In genomic region chr14:56219666-56220413, GRCh38 we compare ENCODE assay signal across 1 cellular context.
A peak's percentile ranks its signal among the peaks of the same experiment; 100 is the strongest.
TF ChIP-seq lines count a peak whose summit lies in the region.

No MANE protein-coding gene starts in this region.

TF ChIP-seq in K562, 482 proteins besides CTCF, POLR2A, EP300 and RAD21 (continued from another document and continues in another):
- TF ChIP-seq, protein P1, sequence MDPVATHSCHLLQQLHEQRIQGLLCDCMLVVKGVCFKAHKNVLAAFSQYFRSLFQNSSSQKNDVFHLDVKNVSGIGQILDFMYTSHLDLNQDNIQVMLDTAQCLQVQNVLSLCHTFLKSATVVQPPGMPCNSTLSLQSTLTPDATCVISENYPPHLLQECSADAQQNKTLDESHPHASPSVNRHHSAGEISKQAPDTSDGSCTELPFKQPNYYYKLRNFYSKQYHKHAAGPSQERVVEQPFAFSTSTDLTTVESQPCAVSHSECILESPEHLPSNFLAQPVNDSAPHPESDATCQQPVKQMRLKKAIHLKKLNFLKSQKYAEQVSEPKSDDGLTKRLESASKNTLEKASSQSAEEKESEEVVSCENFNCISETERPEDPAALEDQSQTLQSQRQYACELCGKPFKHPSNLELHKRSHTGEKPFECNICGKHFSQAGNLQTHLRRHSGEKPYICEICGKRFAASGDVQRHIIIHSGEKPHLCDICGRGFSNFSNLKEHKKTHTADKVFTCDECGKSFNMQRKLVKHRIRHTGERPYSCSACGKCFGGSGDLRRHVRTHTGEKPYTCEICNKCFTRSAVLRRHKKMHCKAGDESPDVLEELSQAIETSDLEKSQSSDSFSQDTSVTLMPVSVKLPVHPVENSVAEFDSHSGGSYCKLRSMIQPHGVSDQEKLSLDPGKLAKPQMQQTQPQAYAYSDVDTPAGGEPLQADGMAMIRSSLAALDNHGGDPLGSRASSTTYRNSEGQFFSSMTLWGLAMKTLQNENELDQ (CRISPR knock-in tag; IDR thresholded peaks at IDR 0.05; ENCODE audit: borderline replicate concordance) = no peak
- TF ChIP-seq NFE2 (IDR thresholded peaks at IDR 0.05; ENCODE audit: low read depth) = peak; percentile 90
- 0 out of 2 replicates have a peak, but pooled peaks have one; percentile 25 for TF ChIP-seq ZKSCAN1 (IDR thresholded peaks at IDR 0.05; ENCODE audit: low read depth, low read length)
- peak; percentile 62; the same call in 1 of the 2 replicates for TF ChIP-seq LEF1 (IDR thresholded peaks at IDR 0.05)
- TF ChIP-seq TOE1 (IDR thresholded peaks at IDR 0.05; ENCODE audit: borderline replicate concordance) = 0 out of 2 replicates have a peak, but pooled peaks have one; percentile 24
- TF ChIP-seq TOE1 (CRISPR knock-in tag; IDR thresholded peaks at IDR 0.05; ENCODE audit: borderline replicate concordance, low read depth) = no peak
- no peak for TF ChIP-seq NFYB (IDR thresholded peaks at IDR 0.05; ENCODE audit: extremely low read depth, insufficient read length)
- TF ChIP-seq SOX6 (IDR thresholded peaks at IDR 0.05) = peak; percentile 94
- peak; percentile 39 for TF ChIP-seq TBP (optimal IDR thresholded peaks at IDR 0.05; ENCODE audit: low read depth, low read length)
- no peak for TF ChIP-seq CHD4 (IDR thresholded peaks at IDR 0.05; ENCODE audit: insufficient read depth, insufficient replicate concordance, low read depth, low read length, poor library complexity, severe bottlenecking)
- TF ChIP-seq GTF2E2 (tag; IDR thresholded peaks at IDR 0.05) = no peak
- TF ChIP-seq BRD9 (IDR thresholded peaks at IDR 0.05; ENCODE audit: low read depth, partially characterized antibody) = peak; percentile 58
- peak; percentile 87 for TF ChIP-seq CTBP1 (IDR thresholded peaks at IDR 0.05; ENCODE audit: borderline replicate concordance)
- TF ChIP-seq CEBPG (CRISPR knock-in tag; IDR thresholded peaks at IDR 0.05) = no peak
- TF ChIP-seq CEBPG (tag; conservative IDR thresholded peaks at IDR 0.05 in 1 of 2, IDR thresholded peaks at IDR 0.05 in 1 of 2) = peak in 1 of 2 experiments; percentile 36; a peak in 1 of 4 replicates
- TF ChIP-seq DMBX1 (CRISPR knock-in tag; IDR thresholded peaks at IDR 0.05; ENCODE audit: borderline replicate concordance) = peak; percentile 86
- peak; percentile 67 for TF ChIP-seq CEBPB (tag; IDR thresholded peaks at IDR 0.05)
- TF ChIP-seq ARNT (IDR thresholded peaks at IDR 0.05) = 0 out of 4 replicates have a peak, but pooled peaks of 1 of the 2 experiments have one; percentile 61
- peak; percentile 65 for TF ChIP-seq JUND (IDR thresholded peaks at IDR 0.05; ENCODE audit: borderline replicate concordance, low read depth, low read length)
- TF ChIP-seq JUND (tag; IDR thresholded peaks at IDR 0.05; ENCODE audit: borderline replicate concordance, low read depth, low read length) = peak; percentile 78; the same call in 1 of the 3 replicates
- no peak for TF ChIP-seq XRCC3 (IDR thresholded peaks at IDR 0.05)
- TF ChIP-seq DACH1 (IDR thresholded peaks at IDR 0.05; ENCODE audit: partially characterized antibody) = peak; percentile 57
- TF ChIP-seq BMI1 (IDR thresholded peaks at IDR 0.05; ENCODE audit: low read length) = no peak
- TF ChIP-seq L3MBTL2 (IDR thresholded peaks at IDR 0.05) = peak; percentile 52; the same call in 1 of the 2 replicates
- peak; percentile 51; the same call in 1 of the 2 replicates for TF ChIP-seq NCOA1 (IDR thresholded peaks at IDR 0.05; ENCODE audit: low read depth)
- TF ChIP-seq, protein P2, sequence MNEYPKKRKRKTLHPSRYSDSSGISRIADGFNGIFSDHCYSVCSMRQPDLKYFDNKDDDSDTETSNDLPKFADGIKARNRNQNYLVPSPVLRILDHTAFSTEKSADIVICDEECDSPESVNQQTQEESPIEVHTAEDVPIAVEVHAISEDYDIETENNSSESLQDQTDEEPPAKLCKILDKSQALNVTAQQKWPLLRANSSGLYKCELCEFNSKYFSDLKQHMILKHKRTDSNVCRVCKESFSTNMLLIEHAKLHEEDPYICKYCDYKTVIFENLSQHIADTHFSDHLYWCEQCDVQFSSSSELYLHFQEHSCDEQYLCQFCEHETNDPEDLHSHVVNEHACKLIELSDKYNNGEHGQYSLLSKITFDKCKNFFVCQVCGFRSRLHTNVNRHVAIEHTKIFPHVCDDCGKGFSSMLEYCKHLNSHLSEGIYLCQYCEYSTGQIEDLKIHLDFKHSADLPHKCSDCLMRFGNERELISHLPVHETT (CRISPR knock-in tag; conservative IDR thresholded peaks at IDR 0.05 in 1 of 2, IDR thresholded peaks at IDR 0.05 in 1 of 2) = peak in 1 of 2 experiments; percentile 14; a peak in 1 of 4 replicates
- TF ChIP-seq CREM (IDR thresholded peaks at IDR 0.05; ENCODE audit: low read depth) = peak; percentile 74
- TF ChIP-seq HDAC1 (IDR thresholded peaks at IDR 0.05) = peak in 1 of 2 experiments; percentile 73; a peak in 2 of 4 replicates
- 0 out of 2 replicates have a peak, but pooled peaks have one; percentile 37 for TF ChIP-seq ZBTB17 (CRISPR knock-in tag; IDR thresholded peaks at IDR 0.05)
- no peak for TF ChIP-seq SAFB (IDR thresholded peaks at IDR 0.05; ENCODE audit: borderline replicate concordance, low read depth, low read length)
- TF ChIP-seq GATAD2A (IDR thresholded peaks at IDR 0.05) = peak; percentile 30; the same call in 1 of the 2 replicates
- no peak for TF ChIP-seq GTF2A2 (tag; IDR thresholded peaks at IDR 0.05)
- TF ChIP-seq TCF7L2 (IDR thresholded peaks at IDR 0.05; ENCODE audit: low read depth, low read length) = no peak
- TF ChIP-seq, protein P3, sequence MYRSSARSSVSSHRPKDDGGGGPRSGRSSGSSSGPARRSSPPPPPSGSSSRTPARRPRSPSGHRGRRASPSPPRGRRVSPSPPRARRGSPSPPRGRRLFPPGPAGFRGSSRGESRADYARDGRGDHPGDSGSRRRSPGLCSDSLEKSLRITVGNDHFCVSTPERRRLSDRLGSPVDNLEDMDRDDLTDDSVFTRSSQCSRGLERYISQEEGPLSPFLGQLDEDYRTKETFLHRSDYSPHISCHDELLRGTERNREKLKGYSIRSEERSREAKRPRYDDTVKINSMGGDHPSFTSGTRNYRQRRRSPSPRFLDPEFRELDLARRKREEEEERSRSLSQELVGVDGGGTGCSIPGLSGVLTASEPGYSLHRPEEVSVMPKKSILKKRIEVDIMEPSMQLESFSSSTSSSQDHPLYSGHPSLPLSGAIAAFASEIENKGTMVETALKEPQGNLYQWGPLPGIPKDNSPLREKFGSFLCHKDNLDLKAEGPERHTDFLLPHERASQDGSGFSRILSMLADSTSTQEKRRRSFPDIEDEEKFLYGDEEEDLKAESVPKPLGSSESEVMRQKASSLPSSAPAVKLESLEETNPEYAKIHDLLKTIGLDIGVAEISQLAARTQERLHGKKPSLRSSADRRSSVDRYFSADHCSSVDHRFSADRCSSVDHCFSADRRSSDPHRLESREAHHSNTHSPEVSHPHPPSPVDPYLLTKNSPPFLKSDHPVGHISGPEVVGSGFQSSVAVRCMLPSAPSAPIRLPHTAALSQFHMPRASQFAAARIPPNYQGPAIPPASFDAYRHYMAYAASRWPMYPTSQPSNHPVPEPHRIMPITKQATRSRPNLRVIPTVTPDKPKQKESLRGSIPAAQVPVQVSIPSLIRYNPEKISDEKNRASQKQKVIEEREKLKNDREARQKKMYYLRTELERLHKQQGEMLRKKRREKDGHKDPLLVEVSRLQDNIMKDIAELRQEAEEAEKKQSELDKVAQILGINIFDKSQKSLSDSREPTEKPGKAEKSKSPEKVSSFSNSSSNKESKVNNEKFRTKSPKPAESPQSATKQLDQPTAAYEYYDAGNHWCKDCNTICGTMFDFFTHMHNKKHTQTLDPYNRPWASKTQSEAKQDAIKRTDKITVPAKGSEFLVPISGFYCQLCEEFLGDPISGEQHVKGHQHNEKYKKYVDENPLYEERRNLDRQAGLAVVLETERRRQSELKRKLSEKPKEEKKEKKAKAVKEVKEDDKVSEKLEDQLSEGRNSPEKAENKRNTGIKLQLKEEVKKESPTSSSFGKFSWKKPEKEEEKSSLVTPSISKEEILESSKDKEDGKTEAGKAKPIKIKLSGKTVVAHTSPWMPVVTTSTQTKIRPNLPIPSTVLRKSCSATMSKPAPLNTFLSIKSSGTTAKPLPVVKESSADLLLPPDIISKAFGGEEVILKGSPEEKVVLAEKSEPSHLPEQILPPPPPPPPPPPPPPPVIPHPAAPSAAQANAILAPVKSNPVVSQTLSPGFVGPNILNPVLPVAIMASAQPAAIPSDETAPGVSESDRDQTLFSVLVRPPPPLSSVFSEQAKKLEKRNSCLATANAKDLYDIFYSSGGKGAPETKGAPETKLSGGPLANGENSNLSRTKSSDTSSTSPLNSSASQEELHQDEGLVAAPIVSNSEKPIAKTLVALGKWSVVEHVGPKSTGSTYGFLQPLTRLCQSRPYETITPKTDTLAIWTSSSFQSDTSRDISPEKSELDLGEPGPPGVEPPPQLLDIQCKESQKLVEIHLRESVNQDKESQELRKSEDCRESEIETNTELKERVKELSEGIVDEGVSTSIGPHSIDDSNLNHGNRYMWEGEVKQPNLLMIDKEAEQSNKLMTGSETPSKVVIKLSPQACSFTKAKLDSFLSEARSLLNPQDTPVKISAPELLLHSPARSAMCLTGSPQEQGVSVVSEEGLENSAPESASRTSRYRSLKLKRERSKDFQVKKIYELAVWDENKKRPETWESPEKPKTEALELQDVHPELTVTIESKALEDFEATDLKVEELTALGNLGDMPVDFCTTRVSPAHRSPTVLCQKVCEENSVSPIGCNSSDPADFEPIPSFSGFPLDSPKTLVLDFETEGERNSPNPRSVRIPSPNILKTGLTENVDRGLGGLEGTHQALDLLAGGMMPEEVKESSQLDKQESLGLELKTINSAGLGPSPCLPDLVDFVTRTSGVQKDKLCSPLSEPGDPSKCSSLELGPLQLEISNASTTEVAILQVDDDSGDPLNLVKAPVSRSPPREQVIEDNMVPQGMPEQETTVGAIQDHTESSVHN (IDR thresholded peaks at IDR 0.05; ENCODE audit: borderline replicate concordance in 1 of 2, low read depth in 1 of 2) = peak in 1 of 2 experiments; percentile 73; a peak in 2 of 4 replicates
- peak; percentile 93 for TF ChIP-seq CBFA2T3 (IDR thresholded peaks at IDR 0.05)
- TF ChIP-seq EGR1 (conservative IDR thresholded peaks at IDR 0.05) = 0 out of 2 replicates have a peak, but pooled peaks have one; percentile 14
- no peak for TF ChIP-seq ZNF140 (CRISPR knock-in tag; IDR thresholded peaks at IDR 0.05)
- TF ChIP-seq FOXM1 (IDR thresholded peaks at IDR 0.05; ENCODE audit: low read depth) = peak; percentile 62
- no peak for TF ChIP-seq FOXM1 (CRISPR knock-in tag; IDR thresholded peaks at IDR 0.05; ENCODE audit: low read depth)
- peak; percentile 74 for TF ChIP-seq JUN (IDR thresholded peaks at IDR 0.05; ENCODE audit: borderline replicate concordance, low read depth, low read length)
- no peak for TF ChIP-seq JUN (CRISPR knock-in tag; IDR thresholded peaks at IDR 0.05; ENCODE audit: borderline replicate concordance)
- peak; percentile 60 to 63 for TF ChIP-seq NRF1 (conservative IDR thresholded peaks at IDR 0.05 in 1 of 2, IDR thresholded peaks at IDR 0.05 in 1 of 2)
- TF ChIP-seq, protein P4, sequence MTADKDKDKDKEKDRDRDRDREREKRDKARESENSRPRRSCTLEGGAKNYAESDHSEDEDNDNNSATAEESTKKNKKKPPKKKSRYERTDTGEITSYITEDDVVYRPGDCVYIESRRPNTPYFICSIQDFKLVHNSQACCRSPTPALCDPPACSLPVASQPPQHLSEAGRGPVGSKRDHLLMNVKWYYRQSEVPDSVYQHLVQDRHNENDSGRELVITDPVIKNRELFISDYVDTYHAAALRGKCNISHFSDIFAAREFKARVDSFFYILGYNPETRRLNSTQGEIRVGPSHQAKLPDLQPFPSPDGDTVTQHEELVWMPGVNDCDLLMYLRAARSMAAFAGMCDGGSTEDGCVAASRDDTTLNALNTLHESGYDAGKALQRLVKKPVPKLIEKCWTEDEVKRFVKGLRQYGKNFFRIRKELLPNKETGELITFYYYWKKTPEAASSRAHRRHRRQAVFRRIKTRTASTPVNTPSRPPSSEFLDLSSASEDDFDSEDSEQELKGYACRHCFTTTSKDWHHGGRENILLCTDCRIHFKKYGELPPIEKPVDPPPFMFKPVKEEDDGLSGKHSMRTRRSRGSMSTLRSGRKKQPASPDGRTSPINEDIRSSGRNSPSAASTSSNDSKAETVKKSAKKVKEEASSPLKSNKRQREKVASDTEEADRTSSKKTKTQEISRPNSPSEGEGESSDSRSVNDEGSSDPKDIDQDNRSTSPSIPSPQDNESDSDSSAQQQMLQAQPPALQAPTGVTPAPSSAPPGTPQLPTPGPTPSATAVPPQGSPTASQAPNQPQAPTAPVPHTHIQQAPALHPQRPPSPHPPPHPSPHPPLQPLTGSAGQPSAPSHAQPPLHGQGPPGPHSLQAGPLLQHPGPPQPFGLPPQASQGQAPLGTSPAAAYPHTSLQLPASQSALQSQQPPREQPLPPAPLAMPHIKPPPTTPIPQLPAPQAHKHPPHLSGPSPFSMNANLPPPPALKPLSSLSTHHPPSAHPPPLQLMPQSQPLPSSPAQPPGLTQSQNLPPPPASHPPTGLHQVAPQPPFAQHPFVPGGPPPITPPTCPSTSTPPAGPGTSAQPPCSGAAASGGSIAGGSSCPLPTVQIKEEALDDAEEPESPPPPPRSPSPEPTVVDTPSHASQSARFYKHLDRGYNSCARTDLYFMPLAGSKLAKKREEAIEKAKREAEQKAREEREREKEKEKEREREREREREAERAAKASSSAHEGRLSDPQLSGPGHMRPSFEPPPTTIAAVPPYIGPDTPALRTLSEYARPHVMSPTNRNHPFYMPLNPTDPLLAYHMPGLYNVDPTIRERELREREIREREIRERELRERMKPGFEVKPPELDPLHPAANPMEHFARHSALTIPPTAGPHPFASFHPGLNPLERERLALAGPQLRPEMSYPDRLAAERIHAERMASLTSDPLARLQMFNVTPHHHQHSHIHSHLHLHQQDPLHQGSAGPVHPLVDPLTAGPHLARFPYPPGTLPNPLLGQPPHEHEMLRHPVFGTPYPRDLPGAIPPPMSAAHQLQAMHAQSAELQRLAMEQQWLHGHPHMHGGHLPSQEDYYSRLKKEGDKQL (CRISPR knock-in tag; IDR thresholded peaks at IDR 0.05; ENCODE audit: borderline replicate concordance) = no peak
- no peak for TF ChIP-seq ZNF143 (CRISPR knock-in tag; IDR thresholded peaks at IDR 0.05)
- TF ChIP-seq GTF2F1 (IDR thresholded peaks at IDR 0.05; ENCODE audit: low read depth, low read length) = no peak
- peak; percentile 77; the same call in 1 of the 2 replicates for TF ChIP-seq CHAMP1 (IDR thresholded peaks at IDR 0.05)
